3 cellular contexts compared by ENCODE assay signal in the genomic region with DNA sequence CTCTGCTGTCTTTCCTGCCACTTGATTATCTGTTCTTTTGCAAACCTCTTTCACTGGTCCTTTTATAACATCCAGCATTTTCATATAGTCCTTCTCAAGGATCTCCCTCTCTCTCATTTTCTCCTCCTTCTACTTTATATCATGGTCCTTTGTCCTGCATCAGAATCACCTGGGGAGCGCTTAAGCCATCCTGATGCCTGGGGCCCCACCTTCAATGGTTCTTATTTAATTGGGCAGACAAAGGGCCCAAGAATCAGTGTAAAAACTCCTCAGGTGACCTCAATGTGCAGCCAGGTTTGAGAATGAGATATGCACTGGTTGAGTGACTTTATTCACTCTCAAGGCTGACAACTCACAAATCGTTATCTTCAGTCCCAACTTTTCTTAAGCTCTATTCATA.
TF ChIP-seq lines count a peak whose summit lies in the region.

No MANE protein-coding gene starts in this region.

TF ChIP-seq in HEK293, 187 proteins besides CTCF, POLR2A, EP300 and RAD21:
- TF ChIP-seq WT1 (tag by site-specific recombination; IDR thresholded peaks at IDR 0.05): no peak
- TF ChIP-seq MEIS1 (CRISPR knock-in tag; IDR thresholded peaks at IDR 0.05; ENCODE audit: borderline replicate concordance): no peak
- TF ChIP-seq, protein P1, sequence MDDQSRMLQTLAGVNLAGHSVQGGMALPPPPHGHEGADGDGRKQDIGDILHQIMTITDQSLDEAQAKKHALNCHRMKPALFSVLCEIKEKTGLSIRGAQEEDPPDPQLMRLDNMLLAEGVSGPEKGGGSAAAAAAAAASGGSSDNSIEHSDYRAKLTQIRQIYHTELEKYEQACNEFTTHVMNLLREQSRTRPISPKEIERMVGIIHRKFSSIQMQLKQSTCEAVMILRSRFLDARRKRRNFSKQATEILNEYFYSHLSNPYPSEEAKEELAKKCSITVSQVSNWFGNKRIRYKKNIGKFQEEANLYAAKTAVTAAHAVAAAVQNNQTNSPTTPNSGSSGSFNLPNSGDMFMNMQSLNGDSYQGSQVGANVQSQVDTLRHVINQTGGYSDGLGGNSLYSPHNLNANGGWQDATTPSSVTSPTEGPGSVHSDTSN (CRISPR knock-in tag; IDR thresholded peaks at IDR 0.05): no peak
- TF ChIP-seq, protein P2, sequence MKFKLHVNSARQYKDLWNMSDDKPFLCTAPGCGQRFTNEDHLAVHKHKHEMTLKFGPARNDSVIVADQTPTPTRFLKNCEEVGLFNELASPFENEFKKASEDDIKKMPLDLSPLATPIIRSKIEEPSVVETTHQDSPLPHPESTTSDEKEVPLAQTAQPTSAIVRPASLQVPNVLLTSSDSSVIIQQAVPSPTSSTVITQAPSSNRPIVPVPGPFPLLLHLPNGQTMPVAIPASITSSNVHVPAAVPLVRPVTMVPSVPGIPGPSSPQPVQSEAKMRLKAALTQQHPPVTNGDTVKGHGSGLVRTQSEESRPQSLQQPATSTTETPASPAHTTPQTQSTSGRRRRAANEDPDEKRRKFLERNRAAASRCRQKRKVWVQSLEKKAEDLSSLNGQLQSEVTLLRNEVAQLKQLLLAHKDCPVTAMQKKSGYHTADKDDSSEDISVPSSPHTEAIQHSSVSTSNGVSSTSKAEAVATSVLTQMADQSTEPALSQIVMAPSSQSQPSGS (tag by site-specific recombination; IDR thresholded peaks at IDR 0.05; ENCODE audit: low read depth): no peak
- no peak for TF ChIP-seq ZNF837 (tag by site-specific recombination; IDR thresholded peaks at IDR 0.05)
- TF ChIP-seq ZBTB20 (tag by site-specific recombination; IDR thresholded peaks at IDR 0.05): peak; percentile 66

TF ChIP-seq in K562, 482 proteins besides CTCF, POLR2A, EP300 and RAD21:
- TF ChIP-seq, protein P3, sequence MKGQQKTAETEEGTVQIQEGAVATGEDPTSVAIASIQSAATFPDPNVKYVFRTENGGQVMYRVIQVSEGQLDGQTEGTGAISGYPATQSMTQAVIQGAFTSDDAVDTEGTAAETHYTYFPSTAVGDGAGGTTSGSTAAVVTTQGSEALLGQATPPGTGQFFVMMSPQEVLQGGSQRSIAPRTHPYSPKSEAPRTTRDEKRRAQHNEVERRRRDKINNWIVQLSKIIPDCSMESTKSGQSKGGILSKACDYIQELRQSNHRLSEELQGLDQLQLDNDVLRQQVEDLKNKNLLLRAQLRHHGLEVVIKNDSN (CRISPR knock-in tag; IDR thresholded peaks at IDR 0.05): no peak
- TF ChIP-seq CHD1 (IDR thresholded peaks at IDR 0.05; ENCODE audit: low read length) (no peak), ARNT (IDR thresholded peaks at IDR 0.05) (no peak), CBFA2T3 (IDR thresholded peaks at IDR 0.05) (0 out of 2 replicates have a peak, but pooled peaks have one; percentile 17), U2AF1 (optimal IDR thresholded peaks at IDR 0.05; ENCODE audit: low read depth, low read length) (no peak), ZNF282 (CRISPR knock-in tag; IDR thresholded peaks at IDR 0.05) (no peak), STAT5A (IDR thresholded peaks at IDR 0.05; ENCODE audit: borderline replicate concordance, low read length) (no peak)

TF ChIP-seq in H1, 55 proteins besides CTCF, POLR2A, EP300 and RAD21 (continued from another document):
- TF ChIP-seq EGR1 (IDR thresholded peaks at IDR 0.05; ENCODE audit: borderline replicate concordance, low read depth, low read length): no peak
- TF ChIP-seq, protein P4, sequence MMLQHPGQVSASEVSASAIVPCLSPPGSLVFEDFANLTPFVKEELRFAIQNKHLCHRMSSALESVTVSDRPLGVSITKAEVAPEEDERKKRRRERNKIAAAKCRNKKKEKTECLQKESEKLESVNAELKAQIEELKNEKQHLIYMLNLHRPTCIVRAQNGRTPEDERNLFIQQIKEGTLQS (IDR thresholded peaks at IDR 0.05; ENCODE audit: insufficient read depth, low read depth, low read length): peak; percentile 73; the same call in 1 of the 2 replicates
